2 cellular contexts compared by ENCODE assay signal in the genomic region with DNA sequence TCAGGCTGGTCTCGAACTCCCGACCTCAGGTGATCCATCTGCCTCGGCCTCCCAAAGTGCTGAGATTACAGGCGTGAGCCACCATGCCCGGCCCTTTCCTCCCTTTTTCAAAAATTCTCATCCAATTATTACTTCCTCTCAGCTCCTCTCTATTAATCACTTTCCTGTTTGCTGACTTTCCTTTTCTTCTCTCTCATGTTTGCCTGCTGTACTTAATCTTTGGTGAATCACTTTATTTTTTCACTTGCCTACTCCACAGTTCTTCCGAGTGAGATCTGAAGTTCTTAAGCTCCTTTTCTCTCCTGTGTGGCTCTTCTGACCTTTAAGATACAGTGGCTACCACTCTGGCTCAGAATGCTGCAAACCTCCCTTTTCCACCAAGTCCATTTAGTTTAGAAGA.
TF ChIP-seq lines count a peak whose summit lies in the region.

No MANE protein-coding gene starts in this region.

TF ChIP-seq in HCT116, 20 proteins besides CTCF, POLR2A, EP300 and RAD21:
- TF ChIP-seq CEBPB (IDR thresholded peaks at IDR 0.05; ENCODE audit: low read depth) (no peak), ELF1 (IDR thresholded peaks at IDR 0.05; ENCODE audit: borderline replicate concordance, low read depth) (no peak), ZFX (IDR thresholded peaks at IDR 0.05) (no peak), SRF (IDR thresholded peaks at IDR 0.05; ENCODE audit: low read depth) (no peak), POLR2AphosphoS5 (IDR thresholded peaks at IDR 0.05; ENCODE audit: low read depth, low read length) (no peak), CBX3 (IDR thresholded peaks at IDR 0.05; ENCODE audit: low read depth) (no peak), FOSL1 (IDR thresholded peaks at IDR 0.05; ENCODE audit: low read depth) (no peak)
- TF ChIP-seq, protein P1, sequence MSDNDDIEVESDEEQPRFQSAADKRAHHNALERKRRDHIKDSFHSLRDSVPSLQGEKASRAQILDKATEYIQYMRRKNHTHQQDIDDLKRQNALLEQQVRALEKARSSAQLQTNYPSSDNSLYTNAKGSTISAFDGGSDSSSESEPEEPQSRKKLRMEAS (IDR thresholded peaks at IDR 0.05): no peak
- TF ChIP-seq, protein P2, sequence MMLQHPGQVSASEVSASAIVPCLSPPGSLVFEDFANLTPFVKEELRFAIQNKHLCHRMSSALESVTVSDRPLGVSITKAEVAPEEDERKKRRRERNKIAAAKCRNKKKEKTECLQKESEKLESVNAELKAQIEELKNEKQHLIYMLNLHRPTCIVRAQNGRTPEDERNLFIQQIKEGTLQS (IDR thresholded peaks at IDR 0.05): no peak
- TF ChIP-seq, protein P3, sequence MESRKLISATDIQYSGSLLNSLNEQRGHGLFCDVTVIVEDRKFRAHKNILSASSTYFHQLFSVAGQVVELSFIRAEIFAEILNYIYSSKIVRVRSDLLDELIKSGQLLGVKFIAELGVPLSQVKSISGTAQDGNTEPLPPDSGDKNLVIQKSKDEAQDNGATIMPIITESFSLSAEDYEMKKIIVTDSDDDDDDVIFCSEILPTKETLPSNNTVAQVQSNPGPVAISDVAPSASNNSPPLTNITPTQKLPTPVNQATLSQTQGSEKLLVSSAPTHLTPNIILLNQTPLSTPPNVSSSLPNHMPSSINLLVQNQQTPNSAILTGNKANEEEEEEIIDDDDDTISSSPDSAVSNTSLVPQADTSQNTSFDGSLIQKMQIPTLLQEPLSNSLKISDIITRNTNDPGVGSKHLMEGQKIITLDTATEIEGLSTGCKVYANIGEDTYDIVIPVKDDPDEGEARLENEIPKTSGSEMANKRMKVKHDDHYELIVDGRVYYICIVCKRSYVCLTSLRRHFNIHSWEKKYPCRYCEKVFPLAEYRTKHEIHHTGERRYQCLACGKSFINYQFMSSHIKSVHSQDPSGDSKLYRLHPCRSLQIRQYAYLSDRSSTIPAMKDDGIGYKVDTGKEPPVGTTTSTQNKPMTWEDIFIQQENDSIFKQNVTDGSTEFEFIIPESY (IDR thresholded peaks at IDR 0.05; ENCODE audit: extremely low read depth, insufficient replicate concordance, low read length): no peak
- TF ChIP-seq, protein P4, sequence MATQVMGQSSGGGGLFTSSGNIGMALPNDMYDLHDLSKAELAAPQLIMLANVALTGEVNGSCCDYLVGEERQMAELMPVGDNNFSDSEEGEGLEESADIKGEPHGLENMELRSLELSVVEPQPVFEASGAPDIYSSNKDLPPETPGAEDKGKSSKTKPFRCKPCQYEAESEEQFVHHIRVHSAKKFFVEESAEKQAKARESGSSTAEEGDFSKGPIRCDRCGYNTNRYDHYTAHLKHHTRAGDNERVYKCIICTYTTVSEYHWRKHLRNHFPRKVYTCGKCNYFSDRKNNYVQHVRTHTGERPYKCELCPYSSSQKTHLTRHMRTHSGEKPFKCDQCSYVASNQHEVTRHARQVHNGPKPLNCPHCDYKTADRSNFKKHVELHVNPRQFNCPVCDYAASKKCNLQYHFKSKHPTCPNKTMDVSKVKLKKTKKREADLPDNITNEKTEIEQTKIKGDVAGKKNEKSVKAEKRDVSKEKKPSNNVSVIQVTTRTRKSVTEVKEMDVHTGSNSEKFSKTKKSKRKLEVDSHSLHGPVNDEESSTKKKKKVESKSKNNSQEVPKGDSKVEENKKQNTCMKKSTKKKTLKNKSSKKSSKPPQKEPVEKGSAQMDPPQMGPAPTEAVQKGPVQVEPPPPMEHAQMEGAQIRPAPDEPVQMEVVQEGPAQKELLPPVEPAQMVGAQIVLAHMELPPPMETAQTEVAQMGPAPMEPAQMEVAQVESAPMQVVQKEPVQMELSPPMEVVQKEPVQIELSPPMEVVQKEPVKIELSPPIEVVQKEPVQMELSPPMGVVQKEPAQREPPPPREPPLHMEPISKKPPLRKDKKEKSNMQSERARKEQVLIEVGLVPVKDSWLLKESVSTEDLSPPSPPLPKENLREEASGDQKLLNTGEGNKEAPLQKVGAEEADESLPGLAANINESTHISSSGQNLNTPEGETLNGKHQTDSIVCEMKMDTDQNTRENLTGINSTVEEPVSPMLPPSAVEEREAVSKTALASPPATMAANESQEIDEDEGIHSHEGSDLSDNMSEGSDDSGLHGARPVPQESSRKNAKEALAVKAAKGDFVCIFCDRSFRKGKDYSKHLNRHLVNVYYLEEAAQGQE (IDR thresholded peaks at IDR 0.05; ENCODE audit: low read depth): no peak

TF ChIP-seq in endothelial cell of umbilical vein, 7 proteins besides CTCF, POLR2A, EP300 and RAD21:
- TF ChIP-seq GATA2 (IDR thresholded peaks at IDR 0.05; ENCODE audit: insufficient read depth, insufficient read length, low read depth, low read length) (no peak), EZH2 (IDR thresholded peaks at IDR 0.05; ENCODE audit: borderline replicate concordance, low read depth, low read length, severe bottlenecking) (no peak), POLR2AphosphoS5 (IDR thresholded peaks at IDR 0.05; ENCODE audit: insufficient read depth, low read depth, low read length) (peak; percentile 25), FOS (IDR thresholded peaks at IDR 0.05; ENCODE audit: borderline replicate concordance, insufficient read depth, low read length) (peak; percentile 72), MYC (IDR thresholded peaks at IDR 0.05; ENCODE audit: low read depth, low read length) (no peak), JUN (IDR thresholded peaks at IDR 0.05; ENCODE audit: borderline replicate concordance, insufficient read depth, insufficient read length, low read depth) (no peak)
- TF ChIP-seq, protein P1 (IDR thresholded peaks at IDR 0.05; ENCODE audit: insufficient read depth, insufficient read length): no peak
TF ChIP-seq in endothelial cell of umbilical vein: peak in this region for 2.
